ENCODE assay signal across 1 cellular context in the genomic region with DNA sequence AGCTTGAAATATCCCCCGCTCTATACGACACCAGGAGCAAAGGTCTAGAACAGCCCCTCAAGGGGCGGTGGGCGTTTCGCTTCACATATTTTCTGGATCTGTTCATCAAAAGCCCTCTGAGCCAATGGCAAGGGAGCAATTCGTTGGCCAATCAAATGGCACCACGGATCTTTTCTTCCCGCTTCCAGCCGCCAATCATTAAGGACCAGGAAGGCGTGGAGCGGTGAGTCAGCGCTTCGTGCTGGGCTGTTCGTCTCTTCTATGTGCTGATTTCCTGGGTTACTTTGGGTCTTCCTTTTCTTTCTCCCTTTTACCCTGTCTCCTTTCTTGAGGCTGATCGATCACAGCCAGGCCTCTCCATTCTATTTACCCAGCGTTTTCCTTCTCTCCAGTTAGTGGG.
A peak's percentile ranks its signal among the peaks of the same experiment; 100 is the strongest.
TF ChIP-seq lines count a peak whose summit lies in the region.

A gene with protein sequence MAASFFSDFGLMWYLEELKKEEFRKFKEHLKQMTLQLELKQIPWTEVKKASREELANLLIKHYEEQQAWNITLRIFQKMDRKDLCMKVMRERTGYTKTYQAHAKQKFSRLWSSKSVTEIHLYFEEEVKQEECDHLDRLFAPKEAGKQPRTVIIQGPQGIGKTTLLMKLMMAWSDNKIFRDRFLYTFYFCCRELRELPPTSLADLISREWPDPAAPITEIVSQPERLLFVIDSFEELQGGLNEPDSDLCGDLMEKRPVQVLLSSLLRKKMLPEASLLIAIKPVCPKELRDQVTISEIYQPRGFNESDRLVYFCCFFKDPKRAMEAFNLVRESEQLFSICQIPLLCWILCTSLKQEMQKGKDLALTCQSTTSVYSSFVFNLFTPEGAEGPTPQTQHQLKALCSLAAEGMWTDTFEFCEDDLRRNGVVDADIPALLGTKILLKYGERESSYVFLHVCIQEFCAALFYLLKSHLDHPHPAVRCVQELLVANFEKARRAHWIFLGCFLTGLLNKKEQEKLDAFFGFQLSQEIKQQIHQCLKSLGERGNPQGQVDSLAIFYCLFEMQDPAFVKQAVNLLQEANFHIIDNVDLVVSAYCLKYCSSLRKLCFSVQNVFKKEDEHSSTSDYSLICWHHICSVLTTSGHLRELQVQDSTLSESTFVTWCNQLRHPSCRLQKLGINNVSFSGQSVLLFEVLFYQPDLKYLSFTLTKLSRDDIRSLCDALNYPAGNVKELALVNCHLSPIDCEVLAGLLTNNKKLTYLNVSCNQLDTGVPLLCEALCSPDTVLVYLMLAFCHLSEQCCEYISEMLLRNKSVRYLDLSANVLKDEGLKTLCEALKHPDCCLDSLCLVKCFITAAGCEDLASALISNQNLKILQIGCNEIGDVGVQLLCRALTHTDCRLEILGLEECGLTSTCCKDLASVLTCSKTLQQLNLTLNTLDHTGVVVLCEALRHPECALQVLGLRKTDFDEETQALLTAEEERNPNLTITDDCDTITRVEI (plus strand): TSS at position 201 of the 400 bp plus-strand sequence. CDS start 15,541 bp downstream, outside the sequence.

TF ChIP-seq in K562, 482 proteins besides CTCF, POLR2A, EP300 and RAD21 (continued from another document and continues in another):
- TF ChIP-seq, protein P1, sequence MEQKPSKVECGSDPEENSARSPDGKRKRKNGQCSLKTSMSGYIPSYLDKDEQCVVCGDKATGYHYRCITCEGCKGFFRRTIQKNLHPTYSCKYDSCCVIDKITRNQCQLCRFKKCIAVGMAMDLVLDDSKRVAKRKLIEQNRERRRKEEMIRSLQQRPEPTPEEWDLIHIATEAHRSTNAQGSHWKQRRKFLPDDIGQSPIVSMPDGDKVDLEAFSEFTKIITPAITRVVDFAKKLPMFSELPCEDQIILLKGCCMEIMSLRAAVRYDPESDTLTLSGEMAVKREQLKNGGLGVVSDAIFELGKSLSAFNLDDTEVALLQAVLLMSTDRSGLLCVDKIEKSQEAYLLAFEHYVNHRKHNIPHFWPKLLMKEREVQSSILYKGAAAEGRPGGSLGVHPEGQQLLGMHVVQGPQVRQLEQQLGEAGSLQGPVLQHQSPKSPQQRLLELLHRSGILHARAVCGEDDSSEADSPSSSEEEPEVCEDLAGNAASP (IDR thresholded peaks at IDR 0.05) = no peak
- TF ChIP-seq, protein P2, sequence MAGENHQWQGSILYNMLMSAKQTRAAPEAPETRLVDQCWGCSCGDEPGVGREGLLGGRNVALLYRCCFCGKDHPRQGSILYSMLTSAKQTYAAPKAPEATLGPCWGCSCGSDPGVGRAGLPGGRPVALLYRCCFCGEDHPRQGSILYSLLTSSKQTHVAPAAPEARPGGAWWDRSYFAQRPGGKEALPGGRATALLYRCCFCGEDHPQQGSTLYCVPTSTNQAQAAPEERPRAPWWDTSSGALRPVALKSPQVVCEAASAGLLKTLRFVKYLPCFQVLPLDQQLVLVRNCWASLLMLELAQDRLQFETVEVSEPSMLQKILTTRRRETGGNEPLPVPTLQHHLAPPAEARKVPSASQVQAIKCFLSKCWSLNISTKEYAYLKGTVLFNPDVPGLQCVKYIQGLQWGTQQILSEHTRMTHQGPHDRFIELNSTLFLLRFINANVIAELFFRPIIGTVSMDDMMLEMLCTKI (IDR thresholded peaks at IDR 0.05; ENCODE audit: partially characterized antibody) = no peak
- peak; percentile 63; the same call in 1 of the 2 replicates for TF ChIP-seq ZNF316 (IDR thresholded peaks at IDR 0.05)
- TF ChIP-seq KAT8 (IDR thresholded peaks at IDR 0.05; ENCODE audit: low read depth) = no peak
- peak; percentile 81 for TF ChIP-seq NFE2 (IDR thresholded peaks at IDR 0.05; ENCODE audit: low read depth)
- TF ChIP-seq, protein P3, sequence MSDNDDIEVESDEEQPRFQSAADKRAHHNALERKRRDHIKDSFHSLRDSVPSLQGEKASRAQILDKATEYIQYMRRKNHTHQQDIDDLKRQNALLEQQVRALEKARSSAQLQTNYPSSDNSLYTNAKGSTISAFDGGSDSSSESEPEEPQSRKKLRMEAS (CRISPR knock-in tag; IDR thresholded peaks at IDR 0.05) = no peak
- TF ChIP-seq ERF (CRISPR knock-in tag; IDR thresholded peaks at IDR 0.05) = no peak
- TF ChIP-seq, protein P4, sequence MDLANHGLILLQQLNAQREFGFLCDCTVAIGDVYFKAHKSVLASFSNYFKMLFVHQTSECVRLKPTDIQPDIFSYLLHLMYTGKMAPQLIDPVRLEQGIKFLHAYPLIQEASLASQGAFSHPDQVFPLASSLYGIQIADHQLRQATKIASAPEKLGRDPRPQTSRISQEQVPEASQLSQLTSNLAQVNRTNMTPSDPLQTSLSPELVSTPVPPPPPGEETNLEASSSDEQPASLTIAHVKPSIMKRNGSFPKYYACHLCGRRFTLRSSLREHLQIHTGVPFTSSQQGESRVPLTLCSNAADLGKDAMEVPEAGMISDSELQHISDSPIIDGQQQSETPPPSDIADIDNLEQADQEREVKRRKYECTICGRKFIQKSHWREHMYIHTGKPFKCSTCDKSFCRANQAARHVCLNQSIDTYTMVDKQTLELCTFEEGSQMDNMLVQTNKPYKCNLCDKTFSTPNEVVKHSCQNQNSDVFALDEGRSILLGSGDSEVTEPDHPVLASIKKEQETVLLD (IDR thresholded peaks at IDR 0.05) = no peak
- TF ChIP-seq MEIS2 (IDR thresholded peaks at IDR 0.05; ENCODE audit: partially characterized antibody) = no peak
- TF ChIP-seq, protein P5, sequence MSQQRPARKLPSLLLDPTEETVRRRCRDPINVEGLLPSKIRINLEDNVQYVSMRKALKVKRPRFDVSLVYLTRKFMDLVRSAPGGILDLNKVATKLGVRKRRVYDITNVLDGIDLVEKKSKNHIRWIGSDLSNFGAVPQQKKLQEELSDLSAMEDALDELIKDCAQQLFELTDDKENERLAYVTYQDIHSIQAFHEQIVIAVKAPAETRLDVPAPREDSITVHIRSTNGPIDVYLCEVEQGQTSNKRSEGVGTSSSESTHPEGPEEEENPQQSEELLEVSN (IDR thresholded peaks at IDR 0.05; ENCODE audit: borderline replicate concordance in 1 of 2, extremely low read depth in 1 of 2, insufficient read depth in 1 of 2, insufficient read length in 1 of 2, low read depth in 1 of 2, low read length in 1 of 2, poor library complexity in 1 of 2, severe bottlenecking in 1 of 2) = peak; percentile 66 to 92
- peak; percentile 64; the same call in 1 of the 2 replicates for TF ChIP-seq C11orf30 (IDR thresholded peaks at IDR 0.05; ENCODE audit: low read depth)
- TF ChIP-seq, protein P6, sequence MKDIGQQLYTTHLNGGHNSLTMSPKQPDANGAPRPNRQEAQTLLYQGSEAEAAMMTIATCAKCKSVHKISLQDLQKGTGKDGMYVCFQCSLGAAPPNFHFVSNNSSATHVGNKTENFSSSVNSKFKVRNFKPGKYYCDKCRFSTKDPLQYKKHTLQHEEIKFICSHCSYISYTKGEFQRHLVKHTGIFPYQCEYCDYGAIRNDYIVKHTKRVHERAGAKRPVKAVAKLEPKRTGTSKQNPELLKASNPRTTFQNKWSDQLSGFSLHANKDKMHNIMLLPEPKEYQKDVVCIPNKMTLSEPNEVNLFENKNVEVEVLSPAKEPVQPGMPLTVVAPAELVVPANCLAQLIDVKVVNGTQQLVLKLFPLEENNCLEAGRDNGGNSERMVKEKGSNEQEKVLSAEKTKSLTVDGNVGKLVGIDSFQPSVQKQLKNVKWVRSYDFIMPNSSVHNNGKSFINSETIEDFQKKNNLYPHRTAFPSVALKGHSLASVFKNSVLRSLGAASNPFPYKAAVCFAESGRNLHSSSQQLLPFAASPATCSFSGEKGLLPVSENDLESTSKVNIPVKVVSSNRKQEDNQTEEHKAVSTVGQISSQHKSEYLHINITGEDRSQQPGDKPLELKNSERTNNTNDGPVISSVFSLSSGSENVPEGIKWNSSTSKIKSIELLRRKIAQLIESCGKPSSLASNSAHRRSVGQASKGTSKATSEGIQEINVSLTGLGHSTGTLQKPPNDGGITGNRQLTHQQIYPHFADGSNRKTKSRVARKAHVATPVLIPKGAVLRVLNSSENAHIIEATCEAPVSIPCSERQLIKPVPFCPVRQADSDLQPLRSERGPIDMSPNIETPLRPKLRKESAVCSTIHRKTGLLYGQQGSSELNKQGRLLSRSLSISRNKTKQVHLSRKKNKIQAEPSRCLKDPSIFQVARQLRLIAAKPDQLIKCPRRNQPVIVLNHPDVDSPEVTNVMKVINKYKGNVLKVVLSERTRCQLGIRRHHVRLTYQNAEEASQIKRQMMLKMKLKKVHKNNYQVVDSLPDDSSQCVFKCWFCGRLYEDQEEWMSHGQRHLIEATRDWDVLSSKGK (CRISPR knock-in tag; IDR thresholded peaks at IDR 0.05) = no peak
- TF ChIP-seq HOXB6 (CRISPR knock-in tag; IDR thresholded peaks at IDR 0.05; ENCODE audit: borderline replicate concordance) = no peak
- TF ChIP-seq, protein P7, sequence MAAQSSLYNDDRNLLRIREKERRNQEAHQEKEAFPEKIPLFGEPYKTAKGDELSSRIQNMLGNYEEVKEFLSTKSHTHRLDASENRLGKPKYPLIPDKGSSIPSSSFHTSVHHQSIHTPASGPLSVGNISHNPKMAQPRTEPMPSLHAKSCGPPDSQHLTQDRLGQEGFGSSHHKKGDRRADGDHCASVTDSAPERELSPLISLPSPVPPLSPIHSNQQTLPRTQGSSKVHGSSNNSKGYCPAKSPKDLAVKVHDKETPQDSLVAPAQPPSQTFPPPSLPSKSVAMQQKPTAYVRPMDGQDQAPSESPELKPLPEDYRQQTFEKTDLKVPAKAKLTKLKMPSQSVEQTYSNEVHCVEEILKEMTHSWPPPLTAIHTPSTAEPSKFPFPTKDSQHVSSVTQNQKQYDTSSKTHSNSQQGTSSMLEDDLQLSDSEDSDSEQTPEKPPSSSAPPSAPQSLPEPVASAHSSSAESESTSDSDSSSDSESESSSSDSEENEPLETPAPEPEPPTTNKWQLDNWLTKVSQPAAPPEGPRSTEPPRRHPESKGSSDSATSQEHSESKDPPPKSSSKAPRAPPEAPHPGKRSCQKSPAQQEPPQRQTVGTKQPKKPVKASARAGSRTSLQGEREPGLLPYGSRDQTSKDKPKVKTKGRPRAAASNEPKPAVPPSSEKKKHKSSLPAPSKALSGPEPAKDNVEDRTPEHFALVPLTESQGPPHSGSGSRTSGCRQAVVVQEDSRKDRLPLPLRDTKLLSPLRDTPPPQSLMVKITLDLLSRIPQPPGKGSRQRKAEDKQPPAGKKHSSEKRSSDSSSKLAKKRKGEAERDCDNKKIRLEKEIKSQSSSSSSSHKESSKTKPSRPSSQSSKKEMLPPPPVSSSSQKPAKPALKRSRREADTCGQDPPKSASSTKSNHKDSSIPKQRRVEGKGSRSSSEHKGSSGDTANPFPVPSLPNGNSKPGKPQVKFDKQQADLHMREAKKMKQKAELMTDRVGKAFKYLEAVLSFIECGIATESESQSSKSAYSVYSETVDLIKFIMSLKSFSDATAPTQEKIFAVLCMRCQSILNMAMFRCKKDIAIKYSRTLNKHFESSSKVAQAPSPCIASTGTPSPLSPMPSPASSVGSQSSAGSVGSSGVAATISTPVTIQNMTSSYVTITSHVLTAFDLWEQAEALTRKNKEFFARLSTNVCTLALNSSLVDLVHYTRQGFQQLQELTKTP (IDR thresholded peaks at IDR 0.05; ENCODE audit: low read depth in 1 of 2, partially characterized antibody in 2 of 2) = no peak
- no peak for TF ChIP-seq PML (IDR thresholded peaks at IDR 0.05; ENCODE audit: low read length)
- TF ChIP-seq, protein P8, sequence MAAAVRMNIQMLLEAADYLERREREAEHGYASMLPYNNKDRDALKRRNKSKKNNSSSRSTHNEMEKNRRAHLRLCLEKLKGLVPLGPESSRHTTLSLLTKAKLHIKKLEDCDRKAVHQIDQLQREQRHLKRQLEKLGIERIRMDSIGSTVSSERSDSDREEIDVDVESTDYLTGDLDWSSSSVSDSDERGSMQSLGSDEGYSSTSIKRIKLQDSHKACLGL (CRISPR knock-in tag; IDR thresholded peaks at IDR 0.05; ENCODE audit: borderline replicate concordance, poor library complexity, severe bottlenecking) = no peak
- no peak for TF ChIP-seq ZNF551 (CRISPR knock-in tag; IDR thresholded peaks at IDR 0.05)
- no peak for TF ChIP-seq NFXL1 (CRISPR knock-in tag; IDR thresholded peaks at IDR 0.05)
- TF ChIP-seq, protein P9, sequence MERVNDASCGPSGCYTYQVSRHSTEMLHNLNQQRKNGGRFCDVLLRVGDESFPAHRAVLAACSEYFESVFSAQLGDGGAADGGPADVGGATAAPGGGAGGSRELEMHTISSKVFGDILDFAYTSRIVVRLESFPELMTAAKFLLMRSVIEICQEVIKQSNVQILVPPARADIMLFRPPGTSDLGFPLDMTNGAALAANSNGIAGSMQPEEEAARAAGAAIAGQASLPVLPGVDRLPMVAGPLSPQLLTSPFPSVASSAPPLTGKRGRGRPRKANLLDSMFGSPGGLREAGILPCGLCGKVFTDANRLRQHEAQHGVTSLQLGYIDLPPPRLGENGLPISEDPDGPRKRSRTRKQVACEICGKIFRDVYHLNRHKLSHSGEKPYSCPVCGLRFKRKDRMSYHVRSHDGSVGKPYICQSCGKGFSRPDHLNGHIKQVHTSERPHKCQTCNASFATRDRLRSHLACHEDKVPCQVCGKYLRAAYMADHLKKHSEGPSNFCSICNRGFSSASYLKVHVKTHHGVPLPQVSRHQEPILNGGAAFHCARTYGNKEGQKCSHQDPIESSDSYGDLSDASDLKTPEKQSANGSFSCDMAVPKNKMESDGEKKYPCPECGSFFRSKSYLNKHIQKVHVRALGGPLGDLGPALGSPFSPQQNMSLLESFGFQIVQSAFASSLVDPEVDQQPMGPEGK (CRISPR knock-in tag; IDR thresholded peaks at IDR 0.05; ENCODE audit: borderline replicate concordance) = no peak
- TF ChIP-seq, protein P10, sequence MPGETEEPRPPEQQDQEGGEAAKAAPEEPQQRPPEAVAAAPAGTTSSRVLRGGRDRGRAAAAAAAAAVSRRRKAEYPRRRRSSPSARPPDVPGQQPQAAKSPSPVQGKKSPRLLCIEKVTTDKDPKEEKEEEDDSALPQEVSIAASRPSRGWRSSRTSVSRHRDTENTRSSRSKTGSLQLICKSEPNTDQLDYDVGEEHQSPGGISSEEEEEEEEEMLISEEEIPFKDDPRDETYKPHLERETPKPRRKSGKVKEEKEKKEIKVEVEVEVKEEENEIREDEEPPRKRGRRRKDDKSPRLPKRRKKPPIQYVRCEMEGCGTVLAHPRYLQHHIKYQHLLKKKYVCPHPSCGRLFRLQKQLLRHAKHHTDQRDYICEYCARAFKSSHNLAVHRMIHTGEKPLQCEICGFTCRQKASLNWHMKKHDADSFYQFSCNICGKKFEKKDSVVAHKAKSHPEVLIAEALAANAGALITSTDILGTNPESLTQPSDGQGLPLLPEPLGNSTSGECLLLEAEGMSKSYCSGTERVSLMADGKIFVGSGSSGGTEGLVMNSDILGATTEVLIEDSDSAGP (CRISPR knock-in tag; IDR thresholded peaks at IDR 0.05) = no peak
- TF ChIP-seq, protein P11, sequence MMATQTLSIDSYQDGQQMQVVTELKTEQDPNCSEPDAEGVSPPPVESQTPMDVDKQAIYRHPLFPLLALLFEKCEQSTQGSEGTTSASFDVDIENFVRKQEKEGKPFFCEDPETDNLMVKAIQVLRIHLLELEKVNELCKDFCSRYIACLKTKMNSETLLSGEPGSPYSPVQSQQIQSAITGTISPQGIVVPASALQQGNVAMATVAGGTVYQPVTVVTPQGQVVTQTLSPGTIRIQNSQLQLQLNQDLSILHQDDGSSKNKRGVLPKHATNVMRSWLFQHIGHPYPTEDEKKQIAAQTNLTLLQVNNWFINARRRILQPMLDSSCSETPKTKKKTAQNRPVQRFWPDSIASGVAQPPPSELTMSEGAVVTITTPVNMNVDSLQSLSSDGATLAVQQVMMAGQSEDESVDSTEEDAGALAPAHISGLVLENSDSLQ (IDR thresholded peaks at IDR 0.05) = peak; percentile 90
- no peak for TF ChIP-seq ZNF23 (CRISPR knock-in tag; IDR thresholded peaks at IDR 0.05)
- no peak for TF ChIP-seq CHD2 (IDR thresholded peaks at IDR 0.05; ENCODE audit: low read depth, low read length)
- TF ChIP-seq, protein P12, sequence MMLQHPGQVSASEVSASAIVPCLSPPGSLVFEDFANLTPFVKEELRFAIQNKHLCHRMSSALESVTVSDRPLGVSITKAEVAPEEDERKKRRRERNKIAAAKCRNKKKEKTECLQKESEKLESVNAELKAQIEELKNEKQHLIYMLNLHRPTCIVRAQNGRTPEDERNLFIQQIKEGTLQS (IDR thresholded peaks at IDR 0.05) = peak; percentile 24; the same call in 1 of the 2 replicates
- TF ChIP-seq, protein P12 (CRISPR knock-in tag; conservative IDR thresholded peaks at IDR 0.05) = no peak
- no peak for TF ChIP-seq TCF7L2 (IDR thresholded peaks at IDR 0.05; ENCODE audit: low read depth, low read length)
- TF ChIP-seq SAFB (IDR thresholded peaks at IDR 0.05; ENCODE audit: borderline replicate concordance, low read depth, low read length) = no peak
